Comparison of ENCODE assay signal across 16 cellular contexts in genomic region chr10:109504401-109504800, GRCh38.
"Had no signal": no experiment of that assay in that cellular context is flagged by ENCODE, and none has a peak within 500 bp of the region (broad histone marks: within the 10 kb centered on the region; RNA-seq: fewer than 3 reads in every experiment).

No MANE protein-coding gene starts in this region.

- H3K4me3 ChIP-seq: ascending aorta, cardiac muscle cell, lower lobe of right lung, ovary, testis had no signal

- H3K9me3 Mint-ChIP-seq: stimulated activated naive CD8-positive, alpha-beta T cell treated with anti-CD3 and anti-CD28 coated beads, Interleukin-15, amount 100 ng/mL, for 72 hours had no signal

- H3K4me1 Mint-ChIP-seq: activated CD4-positive, alpha-beta T cell treated with anti-CD3 and anti-CD28 coated beads for 36 hours; mesothelial cell of epicardium; neural crest cell; stimulated activated naive CD8-positive, alpha-beta T cell treated with anti-CD3 and anti-CD28 coated beads, Interleukin-15, amount 100 ng/mL, for 72 hours had no signal

- ATAC-seq: activated CD4-positive, alpha-beta T cell treated with anti-CD3 and anti-CD28 coated beads for 36 hours; activated CD8-positive, alpha-beta T cell treated with anti-CD3 and anti-CD28 coated beads, Interleukin-2, amount 10 ng/mL, durations not matched to agents 7 days and 5 days; left cardiac atrium; lower lobe of right lung; stimulated activated naive CD8-positive, alpha-beta T cell treated with anti-CD3 and anti-CD28 coated beads, Interleukin-15, amount 100 ng/mL, for 72 hours had no signal

- DNase-seq: activated CD4-positive, alpha-beta T cell treated with anti-CD3 and anti-CD28 coated beads for 36 hours; activated CD8-positive, alpha-beta memory T cell treated with anti-CD3 and anti-CD28 coated beads, Interleukin-2, amount 50 U/mL, for 48 hours; activated CD8-positive, alpha-beta T cell treated with anti-CD3 and anti-CD28 coated beads, Interleukin-2, amount 10 ng/mL, durations not matched to agents 7 days and 5 days; activated naive CD4-positive, alpha-beta T cell; hippocampal formation; left cardiac atrium; lower lobe of right lung; stimulated activated CD4-positive, alpha-beta T cell treated with anti-CD3 and anti-CD28 coated beads, Interleukin-4, amount 100 ng/mL, for 1 hour; stimulated activated naive CD8-positive, alpha-beta T cell treated with anti-CD3 and anti-CD28 coated beads, Interleukin-15, amount 100 ng/mL, for 72 hours; testis had no signal

- H3K4me3 Mint-ChIP-seq: activated CD4-positive, alpha-beta T cell treated with anti-CD3 and anti-CD28 coated beads for 36 hours; activated CD8-positive, alpha-beta T cell treated with anti-CD3 and anti-CD28 coated beads, Interleukin-2, amount 10 ng/mL, durations not matched to agents 7 days and 5 days; activated T-helper 1 cell treated with anti-CD3 and anti-CD28 coated beads, Interleukin-12 subunit alpha, Interleukin-12 subunit beta, Interleukin-2, Interleukin-4 antibody, amounts not matched to agents 30 ng/mL and 10 ng/mL and 1 ng/mL, durations not matched to agents 14 hours and 24 hours and 36 hours; mesothelial cell of epicardium; neural crest cell; stimulated activated naive CD8-positive, alpha-beta T cell treated with anti-CD3 and anti-CD28 coated beads, Interleukin-15, amount 100 ng/mL, for 72 hours had no signal

- H3K36me3 Mint-ChIP-seq: mesothelial cell of epicardium had no signal

- H3K27ac Mint-ChIP-seq: activated CD4-positive, alpha-beta T cell treated with anti-CD3 and anti-CD28 coated beads for 36 hours; activated CD8-positive, alpha-beta T cell treated with anti-CD3 and anti-CD28 coated beads, Interleukin-2, amount 10 ng/mL, durations not matched to agents 7 days and 5 days; activated T-helper 1 cell treated with anti-CD3 and anti-CD28 coated beads, Interleukin-12 subunit alpha, Interleukin-12 subunit beta, Interleukin-2, Interleukin-4 antibody, amounts not matched to agents 30 ng/mL and 10 ng/mL and 1 ng/mL, durations not matched to agents 14 hours and 24 hours and 36 hours; mesothelial cell of epicardium; stimulated activated naive CD8-positive, alpha-beta T cell treated with anti-CD3 and anti-CD28 coated beads, Interleukin-15, amount 100 ng/mL, for 72 hours had no signal

- H3K27me3 Mint-ChIP-seq: activated CD4-positive, alpha-beta T cell treated with anti-CD3 and anti-CD28 coated beads for 36 hours; stimulated activated naive CD8-positive, alpha-beta T cell treated with anti-CD3 and anti-CD28 coated beads, Interleukin-15, amount 100 ng/mL, for 72 hours had no signal
